In genomic region chr1:21974699-21975098, GRCh38 we compare ENCODE assay signal across 19 cellular contexts. TPM values are rescaled to one million over a fixed set of nuclear protein-coding genes. Genes with fewer than 3 reads are reported as not detected.
DNase-seq lines count a peak whose midpoint lies in the region; ATAC-seq, FAIRE-seq and TF ChIP-seq lines count a peak whose summit lies in the region.
"Not testable (repeated sequence)": the region's sequence is repeated elsewhere in the genome, so short reads cannot be mapped to it uniquely, and the experiment has no call there.
"Had no signal": no experiment of that assay in that cellular context is flagged by ENCODE, and none has a peak within 500 bp of the region (broad histone marks: within the 10 kb centered on the region; RNA-seq: fewer than 3 reads in every experiment).

No MANE protein-coding gene starts in this region.

- WGBS in A549 (ENCODE audit: missing lambda C conversion rate), result 28% methylated on average over 6 of the region's 6 CpGs
- no CpG with 5 or more reads among the region's 6 CpGs for WGBS in IMR-90 (ENCODE audit: extremely low coverage in 2 of 2, insufficient read length in 1 of 2), 2 experiments
- no CpG with 5 or more reads among the region's 6 CpGs for WGBS in mesendoderm (ENCODE audit: extremely low coverage, insufficient coverage, low lambda C conversion rate)
- WGBS in small intestine, 3 donors, result 13 to 45% (median 37%) methylated on average over 6 of the region's 6 CpGs

- POLR2A ChIA-PET in A549 (lab: Yijun Ruan, JAX); IMR-90 (lab: Charles Lee; ENCODE audit: unreplicated experiment); RWPE1 (lab: Yijun Ruan, JAX; ENCODE audit: low non-redundant PET): not testable (repeated sequence)

- H3K27me3 ChIP-seq in IMR-90 (ENCODE audit: control insufficient read depth, insufficient read depth, low read length); left ventricle myocardium inferior (ENCODE audit: low read depth); mesendoderm (ENCODE audit: insufficient read depth, low read length, poor library complexity); small intestine (ENCODE audit: control insufficient read depth in 2 of 2, insufficient read depth in 2 of 2, low read length in 2 of 2): not testable (repeated sequence)

- H2BK120ac ChIP-seq in IMR-90 (ENCODE audit: low read depth, low read length); mesendoderm (ENCODE audit: low read depth, low read length): not testable (repeated sequence)

- FAIRE-seq in A549 (lab: Jason Lieb, UNC); small intestine (lab: Jason Lieb, UNC): not testable (repeated sequence)

- not testable (repeated sequence) for H3K36me3 Mint-ChIP-seq in chondrocyte (ENCODE audit: low read depth)

- H3K36me3 ChIP-seq in IMR-90 (ENCODE audit: control insufficient read depth, insufficient read depth, low read length); left ventricle myocardium inferior; mesendoderm (ENCODE audit: control insufficient read depth, insufficient read depth, low read length); small intestine (ENCODE audit: control insufficient read depth in 2 of 2, insufficient read depth in 2 of 2, low read length in 2 of 2): not testable (repeated sequence)

- not testable (repeated sequence) for BruUV-seq in IMR-90 (replicated peaks; lab: Mats Ljungman, UMichigan)

- intact Hi-C loops in IMR-90 (cut with micrococcal nuclease); left ventricle myocardium inferior (cut with micrococcal nuclease): not testable (repeated sequence)

- not testable (repeated sequence) for H3K14ac ChIP-seq in IMR-90 (replicated peaks; ENCODE audit: low read depth, low read length)

- H4K8ac ChIP-seq in IMR-90 (ENCODE audit: low read depth in 2 of 2, low read length in 2 of 2); mesendoderm (ENCODE audit: low read depth, low read length): not testable (repeated sequence)

- DNase-seq in A549 (ENCODE audit: low read depth in 1 of 2, low spot score in 1 of 2) (peak in 1 of 2 experiments; percentile 51), NCI-H2171 (lab: John Stamatoyannopoulos, UW) (peak; percentile 51), RWPE1 (ENCODE audit: low spot score) (peak; percentile 70), chondrocyte (ENCODE audit: low spot score) (peak; percentile 6), mesendoderm (peak; percentile 30), small intestine (peak; percentile 77)
- DNase-seq in IMR-90, left ventricle myocardium inferior: not testable (repeated sequence)

- CTCF ChIA-PET in A549 (lab: Yijun Ruan, JAX); IMR-90 (lab: Yijun Ruan, JAX); RWPE1 (lab: Yijun Ruan, JAX): not testable (repeated sequence)

- not testable (repeated sequence) for H2BK20ac ChIP-seq in IMR-90 (ENCODE audit: low read depth, low read length)

- not testable (repeated sequence) for H3K23ac ChIP-seq in IMR-90 (ENCODE audit: low read depth, low read length); mesendoderm (ENCODE audit: low read length)

- not testable (repeated sequence) for H2AK9ac ChIP-seq in IMR-90 (replicated peaks; ENCODE audit: low read depth, low read length, poor library complexity)

- TF ChIP-seq EP300 in A549 (IDR thresholded peaks at IDR 0.05), result not testable (repeated sequence)

- not testable (repeated sequence) for H3K56ac ChIP-seq in IMR-90 (ENCODE audit: extremely low read depth, insufficient read depth, low read length); mesendoderm (ENCODE audit: low read length)

- TF ChIP-seq POLR2A in A549 (IDR thresholded peaks at IDR 0.05; ENCODE audit: low read length); IMR-90 (IDR thresholded peaks at IDR 0.05; ENCODE audit: low read depth, low read length): not testable (repeated sequence)

- not testable (repeated sequence) for H3K79me2 ChIP-seq in mesendoderm (ENCODE audit: control insufficient read depth, insufficient read depth, low read length)

- H3K27me3 Mint-ChIP-seq in chondrocyte (ENCODE audit: low read depth), result not testable (repeated sequence)

- not testable (repeated sequence) for H3K9me3 ChIP-seq in A549; IMR-90 (ENCODE audit: control insufficient read depth, insufficient read depth, low read length); left ventricle myocardium inferior (replicated peaks); small intestine (ENCODE audit: control insufficient read depth, low read depth)

- H3K9me1 ChIP-seq in IMR-90 (ENCODE audit: insufficient read depth, low read length), result not testable (repeated sequence)

- H4K5ac ChIP-seq in IMR-90 (ENCODE audit: low read depth, low read length); mesendoderm (ENCODE audit: low read length): not testable (repeated sequence)

- TF ChIP-seq RAD21 in A549 (conservative IDR thresholded peaks at IDR 0.05 in 1 of 2, IDR thresholded peaks at IDR 0.05 in 1 of 2); IMR-90 (IDR thresholded peaks at IDR 0.05; ENCODE audit: low read length): not testable (repeated sequence)

- ATAC-seq in A549, result peak in 1 of 2 experiments; percentile 69; a peak in 3 of 6 replicates
- ATAC-seq in IMR-90 (ENCODE audit: low read depth), result 0 out of 2 replicates have a peak, but pooled peaks have one; percentile 17

- peaks cover 11% of the 10 kb centered on the region for H3K4me1 Mint-ChIP-seq in chondrocyte (ENCODE audit: low read depth)

- not testable (repeated sequence) for H3K27ac Mint-ChIP-seq in chondrocyte (ENCODE audit: unreplicated experiment)

- not testable (repeated sequence) for H2BK5ac ChIP-seq in IMR-90 (ENCODE audit: low read depth, low read length, poor library complexity, severe bottlenecking); mesendoderm (ENCODE audit: low read length)

- not testable (repeated sequence) for H3K9me3 Mint-ChIP-seq in chondrocyte (ENCODE audit: low read depth)

- H4K91ac ChIP-seq in IMR-90 (ENCODE audit: insufficient read depth, low read depth, low read length), result not testable (repeated sequence)

- H3K79me1 ChIP-seq in IMR-90 (ENCODE audit: low read depth in 1 of 2, low read length in 2 of 2); mesendoderm (ENCODE audit: low read length): not testable (repeated sequence)

- not testable (repeated sequence) for H3K9ac ChIP-seq in IMR-90 (ENCODE audit: low read depth, low read length); mesendoderm (ENCODE audit: low read length)

- H2BK15ac ChIP-seq in IMR-90 (ENCODE audit: low read depth, low read length); mesendoderm (replicated peaks; ENCODE audit: low read depth): not testable (repeated sequence)

- H3K4me2 ChIP-seq in A549; IMR-90 (ENCODE audit: low read depth, low read length); mesendoderm (ENCODE audit: low read length): not testable (repeated sequence)

- not testable (repeated sequence) for H3K4me3 Mint-ChIP-seq in chondrocyte (ENCODE audit: unreplicated experiment)

- not testable (repeated sequence) for H3K18ac ChIP-seq in IMR-90 (ENCODE audit: low read depth, low read length); mesendoderm (ENCODE audit: low read length)

- H3K4me1 ChIP-seq in A549, result peaks cover 13% of the 10 kb centered on the region; the same call in 2 of the 3 replicates
- H3K4me1 ChIP-seq in IMR-90 (ENCODE audit: control insufficient read depth, insufficient read depth, low read length); left ventricle myocardium inferior; mesendoderm (ENCODE audit: control insufficient read depth, low read depth, low read length); small intestine (ENCODE audit: control insufficient read depth in 2 of 2, insufficient read depth in 1 of 2, low read depth in 1 of 2, low read length in 1 of 2): not testable (repeated sequence)

- H4K20me1 ChIP-seq in IMR-90 (ENCODE audit: insufficient read depth, low read length), result not testable (repeated sequence)

- H2AFZ ChIP-seq in IMR-90 (replicated peaks; ENCODE audit: low read length, poor library complexity), result not testable (repeated sequence)

- peak overlapping the region; percentile 35 to 57; a peak in 1 of 6 replicates for H3K27ac ChIP-seq in A549
- not testable (repeated sequence) for H3K27ac ChIP-seq in IMR-90 (ENCODE audit: insufficient read depth, low read length); RWPE1; mesendoderm (ENCODE audit: low read depth, low read length); small intestine (ENCODE audit: low read depth in 1 of 2, low read length in 1 of 2)
- H3K27ac ChIP-seq in left ventricle myocardium inferior (replicated peaks), result peak overlapping the region; percentile 50

- not testable (repeated sequence) for H3K4ac ChIP-seq in IMR-90 (ENCODE audit: low read depth, low read length); mesendoderm (ENCODE audit: low read depth, low read length)

- dilution Hi-C loops in IMR-90 (cut with HindIII; ENCODE audit: low sequenced_read_pairs, unreplicated experiment), result not testable (repeated sequence)

- H2AK5ac ChIP-seq in IMR-90 (ENCODE audit: low read depth, low read length); mesendoderm (ENCODE audit: low read length): not testable (repeated sequence)

- not testable (repeated sequence) for H3K4me3 ChIP-seq in A549; IMR-90 (ENCODE audit: insufficient read depth, low read depth, low read length); left ventricle myocardium inferior; mesendoderm (ENCODE audit: low read length); small intestine (ENCODE audit: low read depth in 1 of 2, low read length in 2 of 2)

- in situ Hi-C loops in IMR-90 (cut with MboI; ENCODE audit: low sequenced_read_pairs), result loop anchor here (25.0 kb wide), 1 partner anchor 262 kb away; no protein-coding TSS in a partner anchor

- not testable (repeated sequence) for TF ChIP-seq CTCF in A549 (IDR thresholded peaks at IDR 0.05); IMR-90 (conservative IDR thresholded peaks at IDR 0.05; ENCODE audit: low read depth, low read length); RWPE1 (conservative IDR thresholded peaks at IDR 0.05; ENCODE audit: low read depth); chondrocyte (IDR thresholded peaks at IDR 0.05); left ventricle myocardium inferior (IDR thresholded peaks at IDR 0.05; ENCODE audit: borderline replicate concordance)

RNA-seq across cellular contexts. Expression of gene CELA3B, which starts 2.1 kb away (rescaled TPM):
- polyA plus RNA-seq in A549 (2011; rRNA removed), result not detected in 2 replicates
- not detected in 2 replicates for polyA plus RNA-seq in A549 (2012; cell fraction: cytosol; rRNA removed)
- not detected in 2 replicates for polyA plus RNA-seq in A549 (2012; cell fraction: nucleus; rRNA removed)
- not detected in 3 replicates for polyA plus RNA-seq in A549 (2017; fragmentation: RNase III; extraction: RNeasy Plus Mini Kit Qiagen cat#74134 plus additional on column Dnase treatment)
- not detected in 2 replicates for polyA minus RNA-seq in A549 (2011; rRNA and poly(A)+ RNA removed)
- not detected in 2 replicates for total RNA-seq in IMR-90 (2012; rRNA removed)
- not detected in 2 replicates for polyA plus RNA-seq in IMR-90 (2012; rRNA removed)
- not detected in 2 replicates for polyA plus RNA-seq in IMR-90 (2012; cell fraction: cytosol; rRNA removed)
- not detected in 2 replicates for polyA plus RNA-seq in IMR-90 (2012; cell fraction: nucleus; rRNA removed; ENCODE audit: low replicate concordance)
- not detected in 3 replicates for total RNA-seq in chondrocyte
- total RNA-seq in left ventricle myocardium inferior, result not detected
- not detected for polyA plus RNA-seq in mesendoderm (2013, experiment 1 of 2)
- not detected for polyA plus RNA-seq in mesendoderm (2013, experiment 2 of 2)
- polyA plus RNA-seq in small intestine, result 10 to 100 TPM in 1 of 3 donors, 1 to 10 TPM in 1, under 1 TPM in 1; 0.27 to 11.4 (median 4.1) TPM
- total RNA-seq: activated CD4-positive, alpha-beta T cell treated with anti-CD3 and anti-CD28 coated beads, Interleukin-2, amount 10 ng/mL, durations not matched to agents 24 days and 14 days; activated CD8-positive, alpha-beta memory T cell treated with anti-CD3 and anti-CD28 coated beads, Interleukin-2, amount 10 ng/mL, durations not matched to agents 7 days and 5 days; activated T-helper 1 cell treated with anti-CD3 and anti-CD28 coated beads, Interleukin-12 subunit alpha, Interleukin-12 subunit beta, Interleukin-2, Interleukin-4 antibody, amounts not matched to agents 30 ng/mL and 10 ng/mL and 1 ng/mL, durations not matched to agents 14 hours and 24 hours and 36 hours; CD8-positive, alpha-beta memory T cell; cerebellum; fibroblast of lung; natural killer cell; SJSA1; skeletal muscle tissue; T-helper 1 cell treated with Interleukin-12 subunit alpha and Interleukin-12 subunit beta and Interleukin-4 antibody, amounts not matched to agents 30 ng/mL and 1 ng/mL, for 36 hours had no signal
- polyA plus RNA-seq: CD8-positive, alpha-beta memory T cell; fibroblast of lung; ovary had no signal

RNA-seq across cellular contexts. Expression of gene CELA3A, which starts 26.8 kb away (rescaled TPM):
- polyA plus RNA-seq in A549 (2011; rRNA removed) (not detected in 2 replicates), A549 (2017; fragmentation: RNase III; extraction: RNeasy Plus Mini Kit Qiagen cat#74134 plus additional on column Dnase treatment) (not detected in 3 replicates), IMR-90 (2012; rRNA removed) (not detected in 2 replicates), small intestine (10 to 100 TPM in 1 of 3 donors, 1 to 10 TPM in 1, under 1 TPM in 1; 0.64 to 30.6 (median 8.1) TPM)
- 0.04 TPM in 1 of 2 replicates, not detected in the other for polyA plus RNA-seq in A549 (2012; cell fraction: cytosol; rRNA removed)
- not detected in 2 replicates for polyA plus RNA-seq in A549 (2012; cell fraction: nucleus; rRNA removed)
- polyA minus RNA-seq in A549 (2011; rRNA and poly(A)+ RNA removed), result not detected in 2 replicates
- total RNA-seq in IMR-90 (2012; rRNA removed) (not detected in 2 replicates), chondrocyte (not detected in 3 replicates), left ventricle myocardium inferior (not detected)
- polyA plus RNA-seq in IMR-90 (2012; cell fraction: cytosol; rRNA removed), result not detected in 2 replicates
- polyA plus RNA-seq in IMR-90 (2012; cell fraction: nucleus; rRNA removed; ENCODE audit: low replicate concordance), result not detected in 2 replicates
- not detected for polyA plus RNA-seq in mesendoderm (2013, experiment 1 of 2)
- polyA plus RNA-seq in mesendoderm (2013, experiment 2 of 2), result not detected
- total RNA-seq: activated CD4-positive, alpha-beta T cell treated with anti-CD3 and anti-CD28 coated beads, Interleukin-2, amount 10 ng/mL, durations not matched to agents 24 days and 14 days; activated CD8-positive, alpha-beta memory T cell treated with anti-CD3 and anti-CD28 coated beads, Interleukin-2, amount 10 ng/mL, durations not matched to agents 7 days and 5 days; activated T-helper 1 cell treated with anti-CD3 and anti-CD28 coated beads, Interleukin-12 subunit alpha, Interleukin-12 subunit beta, Interleukin-2, Interleukin-4 antibody, amounts not matched to agents 30 ng/mL and 10 ng/mL and 1 ng/mL, durations not matched to agents 14 hours and 24 hours and 36 hours; CD8-positive, alpha-beta memory T cell; cerebellum; fibroblast of lung; natural killer cell; SJSA1; skeletal muscle tissue; T-helper 1 cell treated with Interleukin-12 subunit alpha and Interleukin-12 subunit beta and Interleukin-4 antibody, amounts not matched to agents 30 ng/mL and 1 ng/mL, for 36 hours had no signal
- polyA plus RNA-seq: CD8-positive, alpha-beta memory T cell; fibroblast of lung had no signal

RNA-seq across cellular contexts. Expression of gene HSPG2, which starts 37.6 kb away (rescaled TPM):
- 7.0 and 8.3 TPM in 2 replicates for polyA plus RNA-seq in A549 (2011; rRNA removed)
- 26.3 and 36.6 TPM in 2 replicates for polyA plus RNA-seq in A549 (2012; cell fraction: cytosol; rRNA removed)
- 187 and 265 TPM in 2 replicates for polyA plus RNA-seq in A549 (2012; cell fraction: nucleus; rRNA removed)
- polyA plus RNA-seq in A549 (2017; fragmentation: RNase III; extraction: RNeasy Plus Mini Kit Qiagen cat#74134 plus additional on column Dnase treatment), result 42.7 to 51.6 TPM (median 43.5 TPM) in 3 replicates
- 16.1 and 26.1 TPM in 2 replicates for polyA minus RNA-seq in A549 (2011; rRNA and poly(A)+ RNA removed)
- total RNA-seq in IMR-90 (2012; rRNA removed), result 15.8 and 23.3 TPM in 2 replicates
- polyA plus RNA-seq in IMR-90 (2012; rRNA removed), result 94.0 and 104 TPM in 2 replicates
- polyA plus RNA-seq in IMR-90 (2012; cell fraction: cytosol; rRNA removed), result 74.1 and 160 TPM in 2 replicates
- 187 and 684 TPM in 2 replicates for polyA plus RNA-seq in IMR-90 (2012; cell fraction: nucleus; rRNA removed; ENCODE audit: low replicate concordance)
- 348 to 488 TPM (median 481 TPM) in 3 replicates for total RNA-seq in chondrocyte
- total RNA-seq in left ventricle myocardium inferior, result 257 TPM
- polyA plus RNA-seq in mesendoderm (2013, experiment 1 of 2), result 10.1 TPM
- polyA plus RNA-seq in mesendoderm (2013, experiment 2 of 2), result 9.4 TPM
- 10 to 100 TPM in 2 of 3 donors, 1 to 10 TPM in 1; 3.6 to 82.3 (median 15.1) TPM for polyA plus RNA-seq in small intestine
- polyA plus RNA-seq: CD8-positive, alpha-beta memory T cell had no signal

Comparison
In these comparisons a context has a peak if more than half of its experiments do, and no peak if none do; other contexts are left out.
1. RNA of gene HSPG2, which starts 37.6 kb away (total RNA-seq): 348 to 488 TPM in chondrocyte and 257 TPM in left ventricle myocardium inferior (single experiment); 15.8 to 23.3 TPM in IMR-90; every median in the first group is over 10 times any median in the second.